1 cellular context compared by ENCODE assay signal in the genomic region with DNA sequence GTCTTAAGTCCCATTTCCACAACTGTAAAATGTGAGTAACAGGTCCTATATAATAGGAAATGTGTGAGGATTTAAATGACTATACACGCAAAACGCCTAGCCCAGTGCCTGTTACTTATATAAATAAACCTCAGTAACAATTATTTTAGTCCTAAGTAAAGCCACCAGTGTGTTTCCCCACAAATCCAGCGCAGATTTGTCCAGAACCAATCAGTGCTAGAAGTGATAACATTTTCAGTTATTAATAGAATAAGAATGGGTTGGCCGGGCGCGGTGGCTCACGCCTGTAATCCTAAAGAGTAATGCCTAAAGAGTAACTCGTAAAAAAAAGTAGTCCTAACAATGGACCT.
TF ChIP-seq lines count a peak whose summit lies in the region.

No MANE protein-coding gene starts in this region.

TF ChIP-seq in GM12891, 5 proteins besides CTCF, POLR2A, EP300 and RAD21:
- TF ChIP-seq POU2F2 (IDR thresholded peaks at IDR 0.05; ENCODE audit: low read depth, low read length) (no peak), TAF1 (IDR thresholded peaks at IDR 0.05; ENCODE audit: low read depth, low read length) (no peak), PAX5 (IDR thresholded peaks at IDR 0.05; ENCODE audit: insufficient read depth, low read length, severe bottlenecking) (no peak), POLR2AphosphoS5 (IDR thresholded peaks at IDR 0.05; ENCODE audit: low read depth, low read length) (no peak), SPI1 (IDR thresholded peaks at IDR 0.05; ENCODE audit: low read depth, low read length) (no peak)
